Comparison of ENCODE assay signal across 17 cellular contexts in genomic region chr5:73733219-73733618, GRCh38.
"Had no signal": no experiment of that assay in that cellular context is flagged by ENCODE, and none has a peak within 500 bp of the region (broad histone marks: within the 10 kb centered on the region; RNA-seq: fewer than 3 reads in every experiment).

No MANE protein-coding gene starts in this region.

- H3K27me3 ChIP-seq: upper lobe of right lung had no signal

- H3K9me3 Mint-ChIP-seq: activated naive CD8-positive, alpha-beta T cell treated with anti-CD3 and anti-CD28 coated beads for 36 hours; nephron had no signal

- DNase-seq: activated CD4-positive, alpha-beta T cell treated with anti-CD3 and anti-CD28 coated beads, Interleukin-2, amount 50 U/mL, for 4 hours; activated naive CD8-positive, alpha-beta T cell treated with anti-CD3 and anti-CD28 coated beads for 36 hours; amygdala; cerebellar nuclear complex; effector CD4-positive, alpha-beta T cell; foreskin melanocyte; glutamatergic neuron; hypothalamus; occipital lobe; retina; stimulated activated naive B cell treated with anti-CD40 and anti-IgM and Interleukin-4, amounts not matched to agents 10 μg/mL and 1 μg/mL and 100 μg/mL, for 72 hours; SW 1271; T-helper 2 cell; upper lobe of right lung had no signal

- H3K36me3 Mint-ChIP-seq: activated naive CD8-positive, alpha-beta T cell treated with anti-CD3 and anti-CD28 coated beads for 36 hours; mesothelial cell of epicardium had no signal

- H3K4me3 ChIP-seq: lung, upper lobe of right lung had no signal

- H3K4me1 Mint-ChIP-seq: activated naive CD8-positive, alpha-beta T cell treated with anti-CD3 and anti-CD28 coated beads for 36 hours; stimulated activated naive B cell treated with anti-CD40 and anti-IgM and Interleukin-4, amounts not matched to agents 10 μg/mL and 1 μg/mL and 100 μg/mL, for 72 hours had no signal

- H3K27ac Mint-ChIP-seq: activated naive CD8-positive, alpha-beta T cell treated with anti-CD3 and anti-CD28 coated beads for 36 hours; mesothelial cell of epicardium; stimulated activated naive B cell treated with anti-CD40 and anti-IgM and Interleukin-4, amounts not matched to agents 10 μg/mL and 1 μg/mL and 100 μg/mL, for 72 hours had no signal

- H3K27ac ChIP-seq: upper lobe of right lung had no signal

- H3K9me3 ChIP-seq: upper lobe of right lung had no signal

- H3K4me3 Mint-ChIP-seq: activated naive CD8-positive, alpha-beta T cell treated with anti-CD3 and anti-CD28 coated beads for 36 hours; mesothelial cell of epicardium; nephron; stimulated activated naive B cell treated with anti-CD40 and anti-IgM and Interleukin-4, amounts not matched to agents 10 μg/mL and 1 μg/mL and 100 μg/mL, for 72 hours had no signal

- H3K36me3 ChIP-seq: upper lobe of right lung had no signal

- ATAC-seq: stimulated activated naive B cell treated with anti-CD40 and anti-IgM and Interleukin-4, amounts not matched to agents 10 μg/mL and 1 μg/mL and 100 μg/mL, for 72 hours; upper lobe of right lung had no signal
